In genomic region chr18:63431180-63431579, GRCh38 we compare ENCODE assay signal across 30 cellular contexts. TPM values are rescaled to one million over a fixed set of nuclear protein-coding genes. Genes with fewer than 3 reads are reported as not detected.
DNase-seq lines count a peak whose midpoint lies in the region; ATAC-seq, FAIRE-seq and TF ChIP-seq lines count a peak whose summit lies in the region.
"Had no signal": no experiment of that assay in that cellular context is flagged by ENCODE, and none has a peak within 500 bp of the region (broad histone marks: within the 10 kb centered on the region; RNA-seq: fewer than 3 reads in every experiment).

No MANE protein-coding gene starts in this region.

- H3K36me3 Mint-ChIP-seq in T-helper 2 cell treated with Interferon-gamma antibody and Interleukin-4, amounts not matched to agents 5 μg/mL and 100 μg/mL, for 36 hours (ENCODE audit: low read depth), result no peaks in the 10 kb centered on the region
- H3K36me3 Mint-ChIP-seq in activated T-helper 17 cell treated with anti-CD3 and anti-CD28 coated beads, Interleukin-2, amount 50 U/mL, for 72 hours (ENCODE audit: low read depth), result no peaks in the 10 kb centered on the region
- H3K36me3 Mint-ChIP-seq: CD14-positive monocyte; CD4-positive, alpha-beta memory T cell; CD4-positive, CD25-positive, alpha-beta regulatory T cell; CD8-positive, alpha-beta memory T cell had no signal

- POLR2A ChIA-PET in HepG2 (lab: Yijun Ruan, JAX) (no interaction called here), IMR-90 (lab: Charles Lee; ENCODE audit: unreplicated experiment) (no interaction called here)

- CTCF ChIA-PET in HepG2 (lab: Yijun Ruan, JAX; ENCODE audit: low intra/inter-chr PET ratio, low total read pairs) (no interaction called here), IMR-90 (lab: Yijun Ruan, JAX) (no interaction called here)

- H3K9me3 ChIP-seq in HepG2 (ENCODE audit: low read length) (no peaks in the 10 kb centered on the region), right lobe of liver (no peaks in the 10 kb centered on the region), IMR-90 (ENCODE audit: control insufficient read depth, insufficient read depth, low read length) (no peaks in the 10 kb centered on the region)
- H3K9me3 ChIP-seq: BE2C, BLaER1, Caco-2 had no signal

- BruUV-seq in HepG2 (replicated peaks; lab: Mats Ljungman, UMichigan) (no TSS peak), IMR-90 (replicated peaks; lab: Mats Ljungman, UMichigan) (no TSS peak)

- no peak overlapping the region for H3K56ac ChIP-seq in IMR-90 (ENCODE audit: extremely low read depth, insufficient read depth, low read length)

- in situ Hi-C loops in HepG2 (cut with HindIII; ENCODE audit: extremely low pct_ligation_motif_present, low pct_unique_long_range_greater_than_20kb) (loop anchor here (10.0 kb wide), 2 partner anchors 86 to 426 kb away; no protein-coding TSS in a partner anchor), IMR-90 (cut with MboI; ENCODE audit: low sequenced_read_pairs) (no loop called here)

- 0% methylated on average over 1 of the region's 1 CpG for WGBS in HepG2 (ENCODE audit: low lambda C conversion rate)
- 40% methylated on average over 1 of the region's 1 CpG for WGBS in right lobe of liver (ENCODE audit: insufficient coverage, low coverage, low lambda C conversion rate, missing lambda C conversion rate)
- WGBS in IMR-90 (ENCODE audit: extremely low coverage in 2 of 2, insufficient read length in 1 of 2), 2 experiments, result no CpG with 5 or more reads among the region's 1 CpG

- H3K27ac ChIP-seq in HepG2 (ENCODE audit: extremely low read length, insufficient read depth, low read length) (no peak overlapping the region), right lobe of liver (no peak overlapping the region), IMR-90 (ENCODE audit: insufficient read depth, low read length) (no peak overlapping the region)
- H3K27ac ChIP-seq: 22Rv1, BLaER1 had no signal

- H3K79me2 ChIP-seq in HepG2 (ENCODE audit: insufficient read depth, low read length), result no peaks in the 10 kb centered on the region

- H2BK15ac ChIP-seq in IMR-90 (ENCODE audit: low read depth, low read length), result no peak overlapping the region

- no peaks in the 10 kb centered on the region for H3K9me3 Mint-ChIP-seq in T-helper 2 cell treated with Interferon-gamma antibody and Interleukin-4, amounts not matched to agents 5 μg/mL and 100 μg/mL, for 36 hours
- H3K9me3 Mint-ChIP-seq in activated T-helper 17 cell treated with anti-CD3 and anti-CD28 coated beads, Interleukin-2, amount 50 U/mL, for 72 hours, result no peaks in the 10 kb centered on the region
- H3K9me3 Mint-ChIP-seq: CD14-positive monocyte; CD4-positive, alpha-beta memory T cell; CD4-positive, CD25-positive, alpha-beta regulatory T cell; CD8-positive, alpha-beta memory T cell had no signal

- no peak overlapping the region for H3K4me3 Mint-ChIP-seq in T-helper 2 cell treated with Interferon-gamma antibody and Interleukin-4, amounts not matched to agents 5 μg/mL and 100 μg/mL, for 36 hours
- H3K4me3 Mint-ChIP-seq in activated T-helper 17 cell treated with anti-CD3 and anti-CD28 coated beads, Interleukin-2, amount 50 U/mL, for 72 hours, result no peak overlapping the region
- H3K4me3 Mint-ChIP-seq: CD14-positive monocyte; CD4-positive, alpha-beta memory T cell; CD4-positive, CD25-positive, alpha-beta regulatory T cell; CD8-positive, alpha-beta memory T cell had no signal

- no peak overlapping the region for H2AK9ac ChIP-seq in IMR-90 (replicated peaks; ENCODE audit: low read depth, low read length, poor library complexity)

- TF ChIP-seq EP300 in HepG2 (IDR thresholded peaks at IDR 0.05; ENCODE audit: low read depth in 2 of 2, low read length in 2 of 2) (no peak), HepG2 (CRISPR knock-in tag; IDR thresholded peaks at IDR 0.05; ENCODE audit: borderline replicate concordance) (no peak)

- no peak overlapping the region for H2BK5ac ChIP-seq in IMR-90 (ENCODE audit: low read depth, low read length, poor library complexity, severe bottlenecking)

- DNase-seq in HepG2 (ENCODE audit: low spot score) (no peak), right lobe of liver (no peak), IMR-90 (no peak)
- no peak for DNase-seq in T-helper 2 cell treated with Interferon-gamma antibody and Interleukin-4, amounts not matched to agents 5 μg/mL and 100 μg/mL, for 36 hours (ENCODE audit: low spot score)
- DNase-seq: ACHN; BE2C; C1 segment of cervical spinal cord; Caco-2; Calu3; CD4-positive, alpha-beta memory T cell; CD4-positive, CD25-positive, alpha-beta regulatory T cell; CD8-positive, alpha-beta memory T cell; DMS 273 treated with DMSO at 0.1 percent for 48 hours; DMS153; DMS53; DMS79; DND-41; EL; GDM1 had no signal

- H2BK120ac ChIP-seq in IMR-90 (ENCODE audit: low read depth, low read length), result no peak overlapping the region

- ATAC-seq in HepG2 (no peak), right lobe of liver (no peak), IMR-90 (ENCODE audit: low read depth) (no peak)
- ATAC-seq in activated T-helper 17 cell treated with anti-CD3 and anti-CD28 coated beads, Interleukin-2, amount 50 U/mL, for 72 hours (replicated peaks), result no peak
- ATAC-seq: GM12878 had no signal

- H3K36me3 ChIP-seq in HepG2 (replicated peaks in 1 of 2; ENCODE audit: control insufficient read depth in 1 of 2, insufficient read depth in 2 of 2, low read length in 2 of 2) (no peaks in the 10 kb centered on the region), right lobe of liver (no peaks in the 10 kb centered on the region), IMR-90 (ENCODE audit: control insufficient read depth, insufficient read depth, low read length) (no peaks in the 10 kb centered on the region)
- H3K36me3 ChIP-seq: BE2C, BLaER1 had no signal

- H3K27me3 Mint-ChIP-seq in T-helper 2 cell treated with Interferon-gamma antibody and Interleukin-4, amounts not matched to agents 5 μg/mL and 100 μg/mL, for 36 hours (ENCODE audit: low read depth), result peaks cover 41% of the 10 kb centered on the region
- peaks cover 20% of the 10 kb centered on the region for H3K27me3 Mint-ChIP-seq in activated T-helper 17 cell treated with anti-CD3 and anti-CD28 coated beads, Interleukin-2, amount 50 U/mL, for 72 hours

- dilution Hi-C loops in IMR-90 (cut with HindIII; ENCODE audit: low sequenced_read_pairs, unreplicated experiment), result no loop called here

- no peak overlapping the region for H4K8ac ChIP-seq in IMR-90 (ENCODE audit: low read depth in 2 of 2, low read length in 2 of 2)

- TF ChIP-seq RAD21 in HepG2 (CRISPR knock-in tag; IDR thresholded peaks at IDR 0.05) (no peak), IMR-90 (IDR thresholded peaks at IDR 0.05; ENCODE audit: low read length) (no peak)

- no peak overlapping the region for H2AK5ac ChIP-seq in IMR-90 (ENCODE audit: low read depth, low read length)

- no peak overlapping the region for H4K91ac ChIP-seq in IMR-90 (ENCODE audit: insufficient read depth, low read depth, low read length)

- TF ChIP-seq POLR2A in HepG2 (IDR thresholded peaks at IDR 0.05; ENCODE audit: insufficient read depth in 1 of 2, low read depth in 2 of 2, low read length in 2 of 2), result no peak
- TF ChIP-seq POLR2A in right lobe of liver (IDR thresholded peaks at IDR 0.05), result no peak
- no peak for TF ChIP-seq POLR2A in IMR-90 (IDR thresholded peaks at IDR 0.05; ENCODE audit: low read depth, low read length)

- H3K79me1 ChIP-seq in IMR-90 (ENCODE audit: low read depth in 1 of 2, low read length in 2 of 2), result no peaks in the 10 kb centered on the region

- H3K23ac ChIP-seq in IMR-90 (ENCODE audit: low read depth, low read length), result no peak overlapping the region

- H3K4me2 ChIP-seq in HepG2 (ENCODE audit: low read depth, low read length) (no peak overlapping the region), IMR-90 (ENCODE audit: low read depth, low read length) (no peak overlapping the region)
- H3K4me2 ChIP-seq: BLaER1 had no signal

- no peak overlapping the region for H3K18ac ChIP-seq in IMR-90 (ENCODE audit: low read depth, low read length)

- 0 out of 2 replicates have a peak, but pooled peaks cover 2% of the 10 kb centered on the region for H3K9me1 ChIP-seq in IMR-90 (ENCODE audit: insufficient read depth, low read length)

- peaks cover 0 to 9% of the 10 kb centered on the region in 2 experiments; a peak in 2 of 5 replicates for H3K27me3 ChIP-seq in HepG2 (ENCODE audit: control insufficient read depth in 1 of 2, insufficient read depth in 2 of 2, low read length in 2 of 2)
- no peaks in the 10 kb centered on the region for H3K27me3 ChIP-seq in right lobe of liver
- peaks cover 17% of the 10 kb centered on the region for H3K27me3 ChIP-seq in IMR-90 (ENCODE audit: control insufficient read depth, insufficient read depth, low read length)
- H3K27me3 ChIP-seq: BE2C, BLaER1 had no signal

- no peak overlapping the region for H3K4ac ChIP-seq in IMR-90 (ENCODE audit: low read depth, low read length)

- intact Hi-C loops in HepG2 (cut with micrococcal nuclease; ENCODE audit: unreplicated experiment) (no loop called here), right lobe of liver (cut with DNase I) (loop anchor here in 1 of 2 donors (10.0 kb wide), 1 partner anchor 86 kb away; no protein-coding TSS in a partner anchor), IMR-90 (cut with micrococcal nuclease) (loop anchor here (10.0 kb wide), 1 partner anchor 906 kb away; the partner anchor contains the start of gene ZCCHC2)

- H2BK20ac ChIP-seq in IMR-90 (ENCODE audit: low read depth, low read length), result no peak overlapping the region

- no peak overlapping the region for H4K5ac ChIP-seq in IMR-90 (ENCODE audit: low read depth, low read length)

- FAIRE-seq in HepG2 (lab: Jason Lieb, UNC), result no peak
- FAIRE-seq: GM12878, GM12892, GM18507 had no signal

- H3K9ac ChIP-seq in HepG2 (ENCODE audit: insufficient read depth, low read depth, low read length), result no peak overlapping the region
- no peak overlapping the region for H3K9ac ChIP-seq in IMR-90 (ENCODE audit: low read depth, low read length)
- H3K9ac ChIP-seq: BLaER1 had no signal

- H3K27ac Mint-ChIP-seq in T-helper 2 cell treated with Interferon-gamma antibody and Interleukin-4, amounts not matched to agents 5 μg/mL and 100 μg/mL, for 36 hours, result no peak overlapping the region
- H3K27ac Mint-ChIP-seq in activated T-helper 17 cell treated with anti-CD3 and anti-CD28 coated beads, Interleukin-2, amount 50 U/mL, for 72 hours, result no peak overlapping the region
- H3K27ac Mint-ChIP-seq: CD4-positive, alpha-beta memory T cell; CD4-positive, CD25-positive, alpha-beta regulatory T cell; CD8-positive, alpha-beta memory T cell had no signal

- TF ChIP-seq CTCF in HepG2 (CRISPR knock-in tag; IDR thresholded peaks at IDR 0.05), result no peak
- TF ChIP-seq CTCF in right lobe of liver (IDR thresholded peaks at IDR 0.05), result no peak
- TF ChIP-seq CTCF in IMR-90 (conservative IDR thresholded peaks at IDR 0.05; ENCODE audit: low read depth, low read length), result no peak

- H4K20me1 ChIP-seq in HepG2 (ENCODE audit: insufficient read depth, low read length) (no peaks in the 10 kb centered on the region), IMR-90 (ENCODE audit: insufficient read depth, low read length) (no peaks in the 10 kb centered on the region)
- H4K20me1 ChIP-seq: BLaER1 had no signal

- no peak overlapping the region for H2AFZ ChIP-seq in HepG2 (ENCODE audit: low read length)
- no peak overlapping the region for H2AFZ ChIP-seq in IMR-90 (replicated peaks; ENCODE audit: low read length, poor library complexity)

- H3K4me3 ChIP-seq in HepG2 (replicated peaks in 1 of 3; ENCODE audit: insufficient read depth in 1 of 3, low read depth in 2 of 3, low read length in 3 of 3) (no peak overlapping the region), right lobe of liver (no peak overlapping the region), IMR-90 (ENCODE audit: insufficient read depth, low read depth, low read length) (no peak overlapping the region)
- H3K4me3 ChIP-seq: BLaER1, GM12878 had no signal

- H3K4me1 Mint-ChIP-seq in T-helper 2 cell treated with Interferon-gamma antibody and Interleukin-4, amounts not matched to agents 5 μg/mL and 100 μg/mL, for 36 hours (ENCODE audit: low read depth), result peaks cover 6% of the 10 kb centered on the region
- H3K4me1 Mint-ChIP-seq in activated T-helper 17 cell treated with anti-CD3 and anti-CD28 coated beads, Interleukin-2, amount 50 U/mL, for 72 hours, result no peaks in the 10 kb centered on the region
- H3K4me1 Mint-ChIP-seq: CD14-positive monocyte; CD4-positive, alpha-beta memory T cell; CD4-positive, CD25-positive, alpha-beta regulatory T cell; CD8-positive, alpha-beta memory T cell had no signal

- H3K4me1 ChIP-seq in HepG2 (ENCODE audit: insufficient read depth, low read length), result no peaks in the 10 kb centered on the region
- no peaks in the 10 kb centered on the region for H3K4me1 ChIP-seq in right lobe of liver
- H3K4me1 ChIP-seq in IMR-90 (ENCODE audit: control insufficient read depth, insufficient read depth, low read length), result no peaks in the 10 kb centered on the region
- H3K4me1 ChIP-seq: BE2C, BLaER1, Caco-2 had no signal

- H3K14ac ChIP-seq in IMR-90 (replicated peaks; ENCODE audit: low read depth, low read length), result no peak overlapping the region

RNA-seq across cellular contexts. Expression of gene VPS4B, which starts 8.9 kb away (rescaled TPM):
- total RNA-seq in HepG2 (2016; rRNA removed; fragmentation: Illumina TruSeq; extraction: Trizol) (25.9 and 38.3 TPM in 2 replicates), right lobe of liver (10 to 100 TPM; 18.3 to 30.4 (median 22.3) TPM), IMR-90 (2012; rRNA removed) (31.5 and 41.1 TPM in 2 replicates)
- 2.2 TPM in 2 replicates for total RNA-seq in HepG2 (2016; cell fraction: cytosol; rRNA removed; fragmentation: Illumina TruSeq; extraction: Trizol; ENCODE audit: low read depth)
- 28.6 and 39.0 TPM in 2 replicates for total RNA-seq in HepG2 (2016; cell fraction: insoluble cytoplasmic fraction; rRNA removed; fragmentation: Illumina TruSeq; extraction: Trizol)
- total RNA-seq in HepG2 (2016; cell fraction: membrane; rRNA removed; fragmentation: Illumina TruSeq; extraction: Trizol), result 7.0 and 9.1 TPM in 2 replicates
- 17.0 and 25.2 TPM in 2 replicates for total RNA-seq in HepG2 (2016; cell fraction: nucleus; rRNA removed; fragmentation: Illumina TruSeq; extraction: Trizol)
- polyA plus RNA-seq in HepG2 (2011; rRNA removed) (11.7 and 12.8 TPM in 2 replicates), IMR-90 (2012; rRNA removed) (14.3 and 16.2 TPM in 2 replicates)
- polyA plus RNA-seq in HepG2 (2011; cell fraction: cytosol; rRNA removed), result 7.0 and 9.7 TPM in 2 replicates
- 3.3 and 4.4 TPM in 2 replicates for polyA plus RNA-seq in HepG2 (2011; cell fraction: nucleus; rRNA removed)
- 20.2 and 20.4 TPM in 2 replicates for polyA plus RNA-seq in HepG2 (2012)
- 0.92 and 1.0 TPM in 2 replicates for polyA plus RNA-seq in HepG2 (2016; cell fraction: cytosol; fragmentation: Illumina TruSeq; extraction: Trizol; ENCODE audit: low read depth)
- polyA plus RNA-seq in HepG2 (2016; cell fraction: insoluble cytoplasmic fraction; fragmentation: Illumina TruSeq; extraction: Trizol; ENCODE audit: low read depth), result 29.8 and 30.0 TPM in 2 replicates
- 3.6 and 3.7 TPM in 2 replicates for polyA plus RNA-seq in HepG2 (2016; cell fraction: membrane; fragmentation: Illumina TruSeq; extraction: Trizol; ENCODE audit: low read depth)
- polyA plus RNA-seq in HepG2 (2016; cell fraction: nucleus; fragmentation: Illumina TruSeq; extraction: Trizol; ENCODE audit: insufficient read depth, low read depth), result 15.7 and 17.2 TPM in 2 replicates
- polyA minus RNA-seq in HepG2 (2011; rRNA and poly(A)+ RNA removed; ENCODE audit: low replicate concordance), result 30.2 and 30.7 TPM in 2 replicates
- 12.1 and 16.9 TPM in 2 replicates for polyA minus RNA-seq in HepG2 (2011; cell fraction: cytosol; rRNA and poly(A)+ RNA removed)
- polyA minus RNA-seq in HepG2 (2011; cell fraction: nucleus; rRNA and poly(A)+ RNA removed), result 27.9 and 33.8 TPM in 2 replicates
- 3.5 and 5.8 TPM in 2 replicates for polyA plus RNA-seq in IMR-90 (2012; cell fraction: cytosol; rRNA removed)
- 3.2 and 8.5 TPM in 2 replicates for polyA plus RNA-seq in IMR-90 (2012; cell fraction: nucleus; rRNA removed; ENCODE audit: low replicate concordance)
- total RNA-seq in activated T-helper 17 cell treated with anti-CD3 and anti-CD28 coated beads, Interleukin-2, amount 50 U/mL, for 72 hours, result 10 to 100 TPM; 63.8 to 72.3 TPM

RNA-seq across cellular contexts. Expression of gene SERPINB5, which starts 45.6 kb away (rescaled TPM):
- total RNA-seq in HepG2 (2016; rRNA removed; fragmentation: Illumina TruSeq; extraction: Trizol), result not detected in 2 replicates
- total RNA-seq in HepG2 (2016; cell fraction: cytosol; rRNA removed; fragmentation: Illumina TruSeq; extraction: Trizol; ENCODE audit: low read depth), result not detected in 2 replicates
- not detected in 2 replicates for total RNA-seq in HepG2 (2016; cell fraction: insoluble cytoplasmic fraction; rRNA removed; fragmentation: Illumina TruSeq; extraction: Trizol)
- not detected in 2 replicates for total RNA-seq in HepG2 (2016; cell fraction: membrane; rRNA removed; fragmentation: Illumina TruSeq; extraction: Trizol)
- not detected in 2 replicates for total RNA-seq in HepG2 (2016; cell fraction: nucleus; rRNA removed; fragmentation: Illumina TruSeq; extraction: Trizol)
- polyA plus RNA-seq in HepG2 (2011; rRNA removed), result not detected in 2 replicates
- not detected in 2 replicates for polyA plus RNA-seq in HepG2 (2011; cell fraction: cytosol; rRNA removed)
- not detected in 2 replicates for polyA plus RNA-seq in HepG2 (2011; cell fraction: nucleus; rRNA removed)
- not detected in 2 replicates for polyA plus RNA-seq in HepG2 (2012)
- not detected in 2 replicates for polyA plus RNA-seq in HepG2 (2016; cell fraction: cytosol; fragmentation: Illumina TruSeq; extraction: Trizol; ENCODE audit: low read depth)
- polyA plus RNA-seq in HepG2 (2016; cell fraction: insoluble cytoplasmic fraction; fragmentation: Illumina TruSeq; extraction: Trizol; ENCODE audit: low read depth), result not detected in 2 replicates
- polyA plus RNA-seq in HepG2 (2016; cell fraction: membrane; fragmentation: Illumina TruSeq; extraction: Trizol; ENCODE audit: low read depth), result not detected in 2 replicates
- not detected in 2 replicates for polyA plus RNA-seq in HepG2 (2016; cell fraction: nucleus; fragmentation: Illumina TruSeq; extraction: Trizol; ENCODE audit: insufficient read depth, low read depth)
- polyA minus RNA-seq in HepG2 (2011; rRNA and poly(A)+ RNA removed; ENCODE audit: low replicate concordance), result 133 TPM in 1 of 2 replicates, not detected in the other
- polyA minus RNA-seq in HepG2 (2011; cell fraction: cytosol; rRNA and poly(A)+ RNA removed), result not detected in 2 replicates
- polyA minus RNA-seq in HepG2 (2011; cell fraction: nucleus; rRNA and poly(A)+ RNA removed), result not detected in 2 replicates
- not detected for total RNA-seq in right lobe of liver
- total RNA-seq in IMR-90 (2012; rRNA removed), result not detected in 2 replicates
- polyA plus RNA-seq in IMR-90 (2012; rRNA removed), result not detected in 2 replicates
- not detected in 2 replicates for polyA plus RNA-seq in IMR-90 (2012; cell fraction: cytosol; rRNA removed)
- not detected in 2 replicates for polyA plus RNA-seq in IMR-90 (2012; cell fraction: nucleus; rRNA removed; ENCODE audit: low replicate concordance)
- total RNA-seq in activated T-helper 17 cell treated with anti-CD3 and anti-CD28 coated beads, Interleukin-2, amount 50 U/mL, for 72 hours, result not detected
- total RNA-seq: A172; Caco-2; CD4-positive, alpha-beta memory T cell; CD4-positive, CD25-positive, alpha-beta regulatory T cell; CD8-positive, alpha-beta memory T cell; Daoy; G401; GM12878 had no signal
- polyA plus RNA-seq: AG04450; CD14-positive monocyte; CD4-positive, alpha-beta memory T cell; CD4-positive, CD25-positive, alpha-beta regulatory T cell; CD8-positive, alpha-beta memory T cell had no signal
